1 cellular context compared by ENCODE assay signal in genomic region chr3:106817706-106818105, GRCh38.
TF ChIP-seq lines count a peak whose summit lies in the region.

No MANE protein-coding gene starts in this region.

TF ChIP-seq in GM23338, 12 proteins besides CTCF, POLR2A, EP300 and RAD21 (continued from another document):
- TF ChIP-seq JUNB (IDR thresholded peaks at IDR 0.05; ENCODE audit: unreplicated experiment) (no peak), EZH2phosphoT487 (IDR thresholded peaks at IDR 0.05; ENCODE audit: unreplicated experiment) (no peak), ZNF462 (CRISPR knock-in tag; IDR thresholded peaks at IDR 0.05) (no peak), ETS1 (IDR thresholded peaks at IDR 0.05) (no peak), ZNF114 (CRISPR knock-in tag; IDR thresholded peaks at IDR 0.05) (no peak), CREB1 (CRISPR knock-in tag; IDR thresholded peaks at IDR 0.05; ENCODE audit: low read depth) (no peak)
